10 cellular contexts compared by ENCODE assay signal in the genomic region with DNA sequence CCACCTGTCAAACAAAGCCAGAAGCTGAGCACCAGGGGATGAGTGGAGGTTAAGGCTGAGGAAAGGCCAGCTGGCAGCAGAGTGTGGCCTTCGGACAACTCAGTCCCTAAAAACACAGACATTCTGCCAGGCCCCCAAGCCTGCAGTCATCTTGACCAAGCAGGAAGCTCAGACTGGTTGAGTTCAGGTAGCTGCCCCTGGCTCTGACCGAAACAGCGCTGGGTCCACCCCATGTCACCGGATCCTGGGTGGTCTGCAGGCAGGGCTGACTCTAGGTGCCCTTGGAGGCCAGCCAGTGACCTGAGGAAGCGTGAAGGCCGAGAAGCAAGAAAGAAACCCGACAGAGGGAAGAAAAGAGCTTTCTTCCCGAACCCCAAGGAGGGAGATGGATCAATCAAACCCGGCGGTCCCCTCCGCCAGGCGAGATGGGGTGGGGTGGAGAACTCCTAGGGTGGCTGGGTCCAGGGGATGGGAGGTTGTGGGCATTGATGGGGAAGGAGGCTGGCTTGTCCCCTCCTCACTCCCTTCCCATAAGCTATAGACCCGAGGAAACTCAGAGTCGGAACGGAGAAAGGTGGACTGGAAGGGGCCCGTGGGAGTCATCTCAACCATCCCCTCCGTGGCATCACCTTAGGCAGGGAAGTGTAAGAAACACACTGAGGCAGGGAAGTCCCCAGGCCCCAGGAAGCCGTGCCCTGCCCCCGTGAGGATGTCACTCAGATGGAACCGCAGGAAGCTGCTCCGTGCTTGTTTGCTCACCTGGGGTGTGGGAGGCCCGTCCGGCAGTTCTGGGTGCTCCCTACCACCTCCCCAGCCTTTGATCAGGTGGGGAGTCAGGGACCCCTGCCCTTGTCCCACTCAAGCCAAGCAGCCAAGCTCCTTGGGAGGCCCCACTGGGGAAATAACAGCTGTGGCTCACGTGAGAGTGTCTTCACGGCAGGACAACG. TPM values are rescaled to one million over a fixed set of nuclear protein-coding genes. Genes with fewer than 3 reads are reported as not detected.
DNase-seq lines count a peak whose midpoint lies in the region; ATAC-seq, FAIRE-seq and TF ChIP-seq lines count a peak whose summit lies in the region.
"Had no signal": no experiment of that assay in that cellular context is flagged by ENCODE, and none has a peak within 500 bp of the region (broad histone marks: within the 10 kb centered on the region; RNA-seq: fewer than 3 reads in every experiment).

No MANE protein-coding gene starts in this region.

- H3K36me3 ChIP-seq in OCI-LY3 (replicated peaks; ENCODE audit: low read depth, low read length) = peaks cover 44% of the 10 kb centered on the region

- peak overlapping the region; percentile 93 for H3K27ac Mint-ChIP-seq in activated naive CD4-positive, alpha-beta T cell treated with anti-CD3 and anti-CD28 coated beads, Interleukin-2, amount 10 ng/mL, durations not matched to agents 7 days and 5 days

- no peak overlapping the region for H2AFZ ChIP-seq in OCI-LY3 (ENCODE audit: low read depth, low read length)

- peak overlapping the region; percentile 49 for H3K4me3 ChIP-seq in OCI-LY3 (ENCODE audit: low read length)

- H3K4me1 ChIP-seq in OCI-LY3 (ENCODE audit: low read length) = peaks cover 75% of the 10 kb centered on the region

- no peak for FAIRE-seq in HTR-8/SVneo (lab: Jason Lieb, UNC)
- FAIRE-seq: colon had no signal

- CTCF ChIA-PET in activated naive CD4-positive, alpha-beta T cell treated with anti-CD3 and anti-CD28 coated beads, Interleukin-2, amount 10 ng/mL, durations not matched to agents 7 days and 5 days (lab: Charles Lee) = interaction anchor here (0.7 to 3.7 kb wide), 20 partner anchors 11 to 310 kb away, joined by 3 to 54 read pairs (median 3); a partner anchor contains a TSS

- peaks cover 64% of the 10 kb centered on the region for H3K79me2 ChIP-seq in OCI-LY3 (ENCODE audit: low read length)

- peaks cover 95% of the 10 kb centered on the region for H4K20me1 ChIP-seq in OCI-LY3 (ENCODE audit: insufficient read depth, low read length)

- no peaks in the 10 kb centered on the region for H3K27me3 Mint-ChIP-seq in activated naive CD4-positive, alpha-beta T cell treated with anti-CD3 and anti-CD28 coated beads, Interleukin-2, amount 10 ng/mL, durations not matched to agents 7 days and 5 days

- DNase-seq in activated naive CD4-positive, alpha-beta T cell treated with anti-CD3 and anti-CD28 coated beads, Interleukin-2, amount 10 ng/mL, durations not matched to agents 7 days and 5 days = peak; percentile 83
- DNase-seq in stimulated activated CD4-positive, alpha-beta T cell treated with anti-CD3 and anti-CD28 coated beads, Interleukin-1b, Interleukin-23, amount 100 ng/mL, for 4 hours (ENCODE audit: low read depth in 2 of 2) = peak; percentile 59 to 60
- DNase-seq in mesenteric fat pad (ENCODE audit: low spot score) (no peak), HTR-8/SVneo (ENCODE audit: insufficient read length, low spot score) (no peak), CD1c-positive myeloid dendritic cell (ENCODE audit: extremely low spot score) (no peak)

- H3K9me3 ChIP-seq in OCI-LY3 (ENCODE audit: insufficient read depth, low read length) = no peaks in the 10 kb centered on the region

- peak overlapping the region; percentile 75 for H3K4me2 ChIP-seq in OCI-LY3 (ENCODE audit: low read length)

- H3K36me3 Mint-ChIP-seq in activated naive CD4-positive, alpha-beta T cell treated with anti-CD3 and anti-CD28 coated beads, Interleukin-2, amount 10 ng/mL, durations not matched to agents 7 days and 5 days = peaks cover 48% of the 10 kb centered on the region

- H3K4me1 Mint-ChIP-seq in activated naive CD4-positive, alpha-beta T cell treated with anti-CD3 and anti-CD28 coated beads, Interleukin-2, amount 10 ng/mL, durations not matched to agents 7 days and 5 days = peaks cover 72% of the 10 kb centered on the region

- H3K27me3 ChIP-seq in OCI-LY3 (ENCODE audit: low read depth, low read length) = no peaks in the 10 kb centered on the region

- H3K9ac ChIP-seq in OCI-LY3 (ENCODE audit: low read length) = peak overlapping the region; percentile 39

- H3K9me3 Mint-ChIP-seq in activated naive CD4-positive, alpha-beta T cell treated with anti-CD3 and anti-CD28 coated beads, Interleukin-2, amount 10 ng/mL, durations not matched to agents 7 days and 5 days = no peaks in the 10 kb centered on the region

- ATAC-seq in GM19351 (IDR thresholded peaks at IDR 0.05; ENCODE audit: unreplicated experiment) (peak; percentile 69), HG02884 (IDR thresholded peaks at IDR 0.05; ENCODE audit: unreplicated experiment) (no peak)

- H3K27ac ChIP-seq in OCI-LY3 (ENCODE audit: low read length) = peak overlapping the region; percentile 83

- TF ChIP-seq CTCF in OCI-LY3 (IDR thresholded peaks at IDR 0.05; ENCODE audit: low read depth, low read length) = peak; percentile 14; the same call in 1 of the 2 replicates

- peak overlapping the region; percentile 42 for H3K4me3 Mint-ChIP-seq in activated naive CD4-positive, alpha-beta T cell treated with anti-CD3 and anti-CD28 coated beads, Interleukin-2, amount 10 ng/mL, durations not matched to agents 7 days and 5 days

RNA-seq across cellular contexts. Expression of a gene that starts 11.7 kb away (rescaled TPM):
- total RNA-seq in mesenteric fat pad = not detected
- total RNA-seq: renal cortical epithelial cell had no signal

RNA-seq across cellular contexts. Expression of a gene that starts 30.4 kb away (rescaled TPM):
- 86.4 TPM for total RNA-seq in mesenteric fat pad

Comparison
In these comparisons a context has a peak if more than half of its experiments do, and no peak if none do; other contexts are left out.
1. DNase-seq: peak in activated naive CD4-positive, alpha-beta T cell treated with anti-CD3 and anti-CD28 coated beads, Interleukin-2, amount 10 ng/mL, durations not matched to agents 7 days and 5 days (single experiment) and stimulated activated CD4-positive, alpha-beta T cell treated with anti-CD3 and anti-CD28 coated beads, Interleukin-1b, Interleukin-23, amount 100 ng/mL, for 4 hours (2 of 2); none in mesenteric fat pad (single experiment), HTR-8/SVneo (single experiment) and CD1c-positive myeloid dendritic cell (single experiment).